ENCODE assay signal across 16 cellular contexts in the genomic region with DNA sequence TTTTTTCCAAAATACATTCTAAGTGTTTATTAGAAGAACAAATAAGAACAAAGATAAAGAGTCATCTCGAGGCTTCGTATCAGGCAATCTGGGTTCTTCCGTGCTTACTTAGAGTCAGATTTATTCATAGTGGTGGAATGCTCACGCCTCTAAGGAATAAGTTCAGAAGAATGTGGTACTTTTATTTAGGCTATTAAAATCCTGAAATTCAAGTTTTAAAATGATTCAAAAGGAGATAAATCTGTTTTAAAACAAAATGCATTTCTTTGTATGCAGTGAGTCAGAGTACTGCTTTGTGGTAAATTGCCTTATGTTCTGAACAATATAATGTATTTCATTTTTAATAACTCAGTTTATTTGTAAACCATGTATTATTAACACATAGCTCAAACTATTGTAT.
"Had no signal": no experiment of that assay in that cellular context is flagged by ENCODE, and none has a peak within 500 bp of the region (broad histone marks: within the 10 kb centered on the region; RNA-seq: fewer than 3 reads in every experiment).

No MANE protein-coding gene starts in this region.

- H3K27ac Mint-ChIP-seq: natural killer cell treated with Interleukin-12 subunit alpha and Interleukin-12 subunit beta and Interleukin-15 and Interleukin-18, amount 100 ng/mL, for 72 hours; neural progenitor cell had no signal

- H3K36me3 ChIP-seq: esophagus muscularis mucosa, neural progenitor cell, ovary, right atrium auricular region, upper lobe of left lung, uterus had no signal

- H3K36me3 Mint-ChIP-seq: natural killer cell treated with Interleukin-12 subunit alpha and Interleukin-12 subunit beta and Interleukin-15 and Interleukin-18, amount 100 ng/mL, for 72 hours; neural progenitor cell had no signal

- H3K9me3 ChIP-seq: esophagus muscularis mucosa, ovary, right atrium auricular region, upper lobe of left lung, uterus had no signal

- H2AFZ ChIP-seq: neural progenitor cell had no signal

- H3K4me1 Mint-ChIP-seq: neural progenitor cell had no signal

- H3K27me3 Mint-ChIP-seq: natural killer cell treated with Interleukin-12 subunit alpha and Interleukin-12 subunit beta and Interleukin-15 and Interleukin-18, amount 100 ng/mL, for 72 hours had no signal

- H3K4me1 ChIP-seq: esophagus muscularis mucosa, neural progenitor cell, right atrium auricular region, upper lobe of left lung, uterus had no signal

- H3K4me3 ChIP-seq: coronary artery, esophagus muscularis mucosa, neural progenitor cell, ovary, right atrium auricular region, upper lobe of left lung, uterus had no signal

- FAIRE-seq: small intestine had no signal

- H3K4me2 ChIP-seq: neural progenitor cell had no signal

- DNase-seq: effector CD4-positive, alpha-beta T cell; head of caudate nucleus; hippocampal formation; kidney glomerular epithelial cell; nucleus accumbens; ovary; small intestine; stimulated activated CD4-positive, alpha-beta T cell treated with anti-CD3 and anti-CD28 coated beads, Interleukin-2, amount 100 ng/mL, for 48 hours; stimulated activated naive CD4-positive, alpha-beta T cell treated with Interleukin-2 at 50 U/mL for 16 hours; upper lobe of left lung; uterus had no signal

- H3K4me3 Mint-ChIP-seq: natural killer cell treated with Interleukin-12 subunit alpha and Interleukin-12 subunit beta and Interleukin-15 and Interleukin-18, amount 100 ng/mL, for 72 hours; neural progenitor cell had no signal

- H3K27ac ChIP-seq: coronary artery, esophagus muscularis mucosa, neural progenitor cell, ovary, right atrium auricular region, upper lobe of left lung, uterus had no signal

- H3K27me3 ChIP-seq: esophagus muscularis mucosa, neural progenitor cell, ovary, right atrium auricular region, upper lobe of left lung, uterus had no signal

- H3K9me3 Mint-ChIP-seq: neural progenitor cell had no signal
